ENCODE assay signal across 27 cellular contexts in the genomic region with DNA sequence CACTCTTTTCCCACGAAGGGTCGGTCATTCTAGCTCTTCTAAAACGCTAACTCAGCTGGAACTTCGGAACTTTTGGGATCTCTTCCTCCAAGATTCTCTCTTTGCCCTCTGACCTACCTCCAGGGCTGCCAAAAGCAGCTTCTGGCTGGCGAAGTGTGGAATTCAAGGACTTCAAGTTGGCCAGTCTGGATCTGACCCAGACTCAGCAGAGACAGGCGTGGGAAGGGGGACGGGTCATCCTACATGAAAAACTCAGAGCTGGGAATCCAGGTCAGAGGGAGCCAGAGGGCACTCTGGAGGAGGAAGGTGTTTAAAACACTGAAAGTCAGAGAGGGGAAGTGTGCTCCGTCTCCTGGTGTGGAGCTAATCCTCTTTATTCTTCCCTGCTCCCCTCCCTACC.
A peak's percentile ranks its signal among the peaks of the same experiment; 100 is the strongest.
DNase-seq lines count a peak whose midpoint lies in the region; ATAC-seq and TF ChIP-seq lines count a peak whose summit lies in the region.
"Had no signal": no experiment of that assay in that cellular context is flagged by ENCODE, and none has a peak within 500 bp of the region (broad histone marks: within the 10 kb centered on the region; RNA-seq: fewer than 3 reads in every experiment).

No MANE protein-coding gene starts in this region.

- H2AFZ ChIP-seq in GM23338: peak overlapping the region; percentile 74

- H3K36me3 Mint-ChIP-seq in GM23338 (ENCODE audit: low read depth): peaks cover 2% of the 10 kb centered on the region; the same call in 2 of the 3 replicates
- H3K36me3 Mint-ChIP-seq: activated naive CD8-positive, alpha-beta T cell treated with anti-CD3 and anti-CD28 coated beads, Interleukin-2, amount 10 ng/mL, durations not matched to agents 7 days and 5 days had no signal

- H3K4me3 Mint-ChIP-seq in GM23338: no peak overlapping the region
- H3K4me3 Mint-ChIP-seq: activated CD4-positive, alpha-beta T cell treated with anti-CD3 and anti-CD28 coated beads for 36 hours; activated naive CD8-positive, alpha-beta T cell treated with anti-CD3 and anti-CD28 coated beads, Interleukin-2, amount 10 ng/mL, durations not matched to agents 7 days and 5 days; activated T-cell treated with anti-CD3 and anti-CD28 coated beads, Interleukin-2, amount 50 U/mL, for 4 hours had no signal

- no peak overlapping the region for H3K4me3 ChIP-seq in GM23338
- no peak overlapping the region for H3K4me3 ChIP-seq in Peyer's patch
- H3K4me3 ChIP-seq: BLaER1, esophagus squamous epithelium, lung, spleen, tibial nerve had no signal

- H3K27me3 ChIP-seq in GM23338 (ENCODE audit: insufficient read depth): no peaks in the 10 kb centered on the region
- H3K27me3 ChIP-seq in Peyer's patch: no peaks in the 10 kb centered on the region
- H3K27me3 ChIP-seq: BLaER1, foreskin keratinocyte, tibial nerve had no signal

- peaks cover 3% of the 10 kb centered on the region; the same call in 1 of the 3 replicates for H3K9me3 Mint-ChIP-seq in GM23338

- in situ Hi-C loops in GM13976 (cut with MboI; ENCODE audit: low sequenced_read_pairs, unreplicated experiment): no loop called here

- no peak for TF ChIP-seq CTCF in GM23338 (conservative IDR thresholded peaks at IDR 0.05; ENCODE audit: low read depth in 2 of 2)
- no peak for TF ChIP-seq CTCF in Peyer's patch (IDR thresholded peaks at IDR 0.05)
- no peak for TF ChIP-seq CTCF in omental fat pad (IDR thresholded peaks at IDR 0.05)
- no peak for TF ChIP-seq CTCF in GM13976 (IDR thresholded peaks at IDR 0.05; ENCODE audit: borderline replicate concordance, control extremely low read depth, extremely low read depth, insufficient read depth, missing control alignments)

- peaks cover 10% of the 10 kb centered on the region for H3K27me3 Mint-ChIP-seq in GM23338 (ENCODE audit: insufficient read depth, low read depth, poor library complexity)

- ATAC-seq in GM23338 (peak; percentile 30; the same call in 2 of the 3 replicates), omental fat pad (ENCODE audit: low FRiP score) (peak; percentile 85), HG02763 (IDR thresholded peaks at IDR 0.05; ENCODE audit: unreplicated experiment) (no peak)
- ATAC-seq: activated CD4-positive, alpha-beta T cell treated with anti-CD3 and anti-CD28 coated beads for 36 hours; activated T-cell treated with anti-CD3 and anti-CD28 coated beads, Interleukin-2, amount 50 U/mL, for 4 hours; foreskin keratinocyte; right cardiac atrium had no signal

- no peaks in the 10 kb centered on the region for H4K20me1 ChIP-seq in GM23338 (replicated peaks; ENCODE audit: insufficient read depth)
- H4K20me1 ChIP-seq: BLaER1 had no signal

- H3K36me3 ChIP-seq in GM23338 (ENCODE audit: insufficient read depth) (no peaks in the 10 kb centered on the region), Peyer's patch (no peaks in the 10 kb centered on the region)
- H3K36me3 ChIP-seq: BLaER1, esophagus squamous epithelium, spleen, tibial nerve had no signal

- TF ChIP-seq POLR2A in Peyer's patch (IDR thresholded peaks at IDR 0.05): no peak

- H3K4me2 ChIP-seq in GM23338: no peak overlapping the region
- H3K4me2 ChIP-seq: BLaER1 had no signal

- no peak for DNase-seq in GM23338 (ENCODE audit: low spot score)
- peak in 2 of 3 donors; percentile 11 to 25 for DNase-seq in Peyer's patch
- DNase-seq in islet precursor cell: peak; percentile 76
- DNase-seq in omental fat pad (ENCODE audit: low spot score): no peak
- DNase-seq in stimulated activated CD4-positive, alpha-beta T cell treated with anti-CD3 and anti-CD28 coated beads, Interleukin-4, amount 100 ng/mL, for 1 hour: no peak
- no peak for DNase-seq in GM13976 (ENCODE audit: low spot score)
- DNase-seq: activated CD4-positive, alpha-beta T cell treated with anti-CD3 and anti-CD28 coated beads for 36 hours; activated gamma-delta T cell; activated naive CD8-positive, alpha-beta T cell treated with anti-CD3 and anti-CD28 coated beads, Interleukin-2, amount 10 ng/mL, durations not matched to agents 7 days and 5 days; activated T-cell treated with anti-CD3 and anti-CD28 coated beads, Interleukin-2, amount 50 U/mL, for 4 hours; central memory CD4-positive, alpha-beta T cell; dermis blood vessel endothelial cell; esophagus squamous epithelium; foreskin keratinocyte; HCEC 1CT; NCI-H1417 treated with DMSO at 0.1 percent for 48 hours; NCI-H2081 treated with DMSO at 0.1 percent for 48 hours; NCI-H446; NCI-H748 treated with DMSO at 0.1 percent for 48 hours; right cardiac atrium; SIG-M5; spleen; stimulated activated CD8-positive, alpha-beta memory T cell treated with anti-CD3 and anti-CD28 coated beads, Interleukin-4, amount 100 ng/mL, for 48 hours had no signal

- H3K79me2 ChIP-seq in GM23338 (replicated peaks; ENCODE audit: insufficient read depth): no peaks in the 10 kb centered on the region

- H3F3A ChIP-seq in GM23338 (replicated peaks; ENCODE audit: low read depth): no peaks in the 10 kb centered on the region

- H3K27ac Mint-ChIP-seq in GM23338: no peak overlapping the region
- H3K27ac Mint-ChIP-seq: activated CD4-positive, alpha-beta T cell treated with anti-CD3 and anti-CD28 coated beads for 36 hours; activated naive CD8-positive, alpha-beta T cell treated with anti-CD3 and anti-CD28 coated beads, Interleukin-2, amount 10 ng/mL, durations not matched to agents 7 days and 5 days had no signal

- peaks cover 7% of the 10 kb centered on the region for H3K4me1 Mint-ChIP-seq in GM23338
- H3K4me1 Mint-ChIP-seq: activated CD4-positive, alpha-beta T cell treated with anti-CD3 and anti-CD28 coated beads for 36 hours; activated naive CD8-positive, alpha-beta T cell treated with anti-CD3 and anti-CD28 coated beads, Interleukin-2, amount 10 ng/mL, durations not matched to agents 7 days and 5 days had no signal

- H3K27ac ChIP-seq in GM23338 (ENCODE audit: low read depth) (no peak overlapping the region), Peyer's patch (no peak overlapping the region)
- H3K27ac ChIP-seq: BLaER1, esophagus squamous epithelium, foreskin keratinocyte, spleen had no signal

- H3K9me2 ChIP-seq in GM23338 (ENCODE audit: insufficient read depth): no peaks in the 10 kb centered on the region

- no peaks in the 10 kb centered on the region for H3K9me3 ChIP-seq in Peyer's patch

- H3K4me1 ChIP-seq in GM23338 (ENCODE audit: insufficient read depth) (no peaks in the 10 kb centered on the region), Peyer's patch (no peaks in the 10 kb centered on the region)
- H3K4me1 ChIP-seq: BLaER1, foreskin keratinocyte had no signal

TF ChIP-seq in GM23338, 12 proteins besides CTCF, POLR2A, EP300 and RAD21 (continues in another document):
- TF ChIP-seq ZNF114 (CRISPR knock-in tag; IDR thresholded peaks at IDR 0.05) (no peak), POLR2AphosphoS5 (IDR thresholded peaks at IDR 0.05; ENCODE audit: low read depth) (no peak), JUNB (IDR thresholded peaks at IDR 0.05; ENCODE audit: unreplicated experiment) (no peak)
- TF ChIP-seq, protein P1, sequence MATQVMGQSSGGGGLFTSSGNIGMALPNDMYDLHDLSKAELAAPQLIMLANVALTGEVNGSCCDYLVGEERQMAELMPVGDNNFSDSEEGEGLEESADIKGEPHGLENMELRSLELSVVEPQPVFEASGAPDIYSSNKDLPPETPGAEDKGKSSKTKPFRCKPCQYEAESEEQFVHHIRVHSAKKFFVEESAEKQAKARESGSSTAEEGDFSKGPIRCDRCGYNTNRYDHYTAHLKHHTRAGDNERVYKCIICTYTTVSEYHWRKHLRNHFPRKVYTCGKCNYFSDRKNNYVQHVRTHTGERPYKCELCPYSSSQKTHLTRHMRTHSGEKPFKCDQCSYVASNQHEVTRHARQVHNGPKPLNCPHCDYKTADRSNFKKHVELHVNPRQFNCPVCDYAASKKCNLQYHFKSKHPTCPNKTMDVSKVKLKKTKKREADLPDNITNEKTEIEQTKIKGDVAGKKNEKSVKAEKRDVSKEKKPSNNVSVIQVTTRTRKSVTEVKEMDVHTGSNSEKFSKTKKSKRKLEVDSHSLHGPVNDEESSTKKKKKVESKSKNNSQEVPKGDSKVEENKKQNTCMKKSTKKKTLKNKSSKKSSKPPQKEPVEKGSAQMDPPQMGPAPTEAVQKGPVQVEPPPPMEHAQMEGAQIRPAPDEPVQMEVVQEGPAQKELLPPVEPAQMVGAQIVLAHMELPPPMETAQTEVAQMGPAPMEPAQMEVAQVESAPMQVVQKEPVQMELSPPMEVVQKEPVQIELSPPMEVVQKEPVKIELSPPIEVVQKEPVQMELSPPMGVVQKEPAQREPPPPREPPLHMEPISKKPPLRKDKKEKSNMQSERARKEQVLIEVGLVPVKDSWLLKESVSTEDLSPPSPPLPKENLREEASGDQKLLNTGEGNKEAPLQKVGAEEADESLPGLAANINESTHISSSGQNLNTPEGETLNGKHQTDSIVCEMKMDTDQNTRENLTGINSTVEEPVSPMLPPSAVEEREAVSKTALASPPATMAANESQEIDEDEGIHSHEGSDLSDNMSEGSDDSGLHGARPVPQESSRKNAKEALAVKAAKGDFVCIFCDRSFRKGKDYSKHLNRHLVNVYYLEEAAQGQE (IDR thresholded peaks at IDR 0.05; ENCODE audit: unreplicated experiment): no peak

Comparison
In these comparisons a context has a peak if more than half of its experiments do, and no peak if none do; other contexts are left out.
1. DNase-seq: peak in Peyer's patch (2 of 3) and islet precursor cell (single experiment); none in GM23338 (single experiment), omental fat pad (single experiment), stimulated activated CD4-positive, alpha-beta T cell treated with anti-CD3 and anti-CD28 coated beads, Interleukin-4, amount 100 ng/mL, for 1 hour (single experiment) and GM13976 (single experiment).